ENCODE assay signal across 13 cellular contexts in genomic region chr5:132584560-132584959, GRCh38. TPM values are rescaled to one million over a fixed set of nuclear protein-coding genes. Genes with fewer than 3 reads are reported as not detected.
"Had no signal": no experiment of that assay in that cellular context is flagged by ENCODE, and none has a peak within 500 bp of the region (broad histone marks: within the 10 kb centered on the region; RNA-seq: fewer than 3 reads in every experiment).

No MANE protein-coding gene starts in this region.

RNA-seq across cellular contexts. Expression of gene IL5, which starts 41.2 kb away (rescaled TPM):
- total RNA-seq: stomach, subcutaneous adipose tissue, suprapubic skin, temporal lobe, thoracic aorta, thyroid gland, tibial nerve, transverse colon, upper lobe of right lung, ureter, urinary bladder, uterus, vagina had no signal
- polyA plus RNA-seq: stomach, urinary bladder had no signal
